Comparison of ENCODE assay signal across 11 cellular contexts in the genomic region with DNA sequence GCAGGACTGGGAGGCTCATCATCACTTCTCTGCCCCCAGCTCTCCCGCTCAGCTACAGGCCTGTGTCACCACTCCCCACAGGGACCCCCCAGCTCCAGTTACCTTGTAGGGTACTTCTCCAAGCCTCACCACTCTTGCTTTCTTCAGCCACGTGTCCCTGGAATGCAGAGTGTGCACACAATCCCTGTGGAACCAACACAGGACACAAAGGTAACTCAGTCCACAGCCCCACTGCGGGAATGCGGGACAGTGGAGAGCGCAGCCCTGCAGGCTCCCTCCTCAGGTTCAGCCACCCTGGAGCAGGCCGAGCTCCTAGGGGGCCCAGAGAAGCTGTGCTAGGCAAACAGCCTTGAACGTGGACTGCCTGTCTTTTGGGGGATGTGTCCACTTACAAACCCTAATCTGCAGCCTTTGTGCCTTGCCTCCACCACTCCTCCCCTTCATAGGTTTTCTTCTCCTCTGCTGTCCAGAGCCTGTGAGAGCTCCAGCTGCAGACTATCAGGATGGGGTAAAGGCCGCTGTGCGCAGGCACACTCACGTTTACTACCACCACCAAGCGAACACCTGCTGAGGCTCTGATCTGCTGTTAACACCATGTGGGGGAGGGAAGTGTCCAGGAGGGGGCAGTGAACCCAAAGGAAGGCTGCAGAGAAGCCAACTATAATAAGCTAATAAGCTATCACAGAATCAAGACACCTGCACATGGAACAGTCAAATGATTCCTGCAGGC. TPM values are rescaled to one million over a fixed set of nuclear protein-coding genes. Genes with fewer than 3 reads are reported as not detected.
A peak's percentile ranks its signal among the peaks of the same experiment; 100 is the strongest.
DNase-seq lines count a peak whose midpoint lies in the region; ATAC-seq, FAIRE-seq and TF ChIP-seq lines count a peak whose summit lies in the region.
"Had no signal": no experiment of that assay in that cellular context is flagged by ENCODE, and none has a peak within 500 bp of the region (broad histone marks: within the 10 kb centered on the region; RNA-seq: fewer than 3 reads in every experiment).

No MANE protein-coding gene starts in this region.

- peak; percentile 21 for TF ChIP-seq CTCF in HL-60 (IDR thresholded peaks at IDR 0.05; ENCODE audit: insufficient read depth, low read length)
- TF ChIP-seq CTCF in astrocyte (IDR thresholded peaks at IDR 0.05; ENCODE audit: insufficient read depth, low read depth, low read length) = peak; percentile 18

- no peak for FAIRE-seq in astrocyte (lab: Jason Lieb, UNC)

- peaks cover 42% of the 10 kb centered on the region for H3K36me3 Mint-ChIP-seq in astrocyte (ENCODE audit: low read depth, unreplicated experiment)
- peaks cover 15 to 50% (median 17%) of the 10 kb centered on the region in 5 donors for H3K36me3 Mint-ChIP-seq in naive thymus-derived CD4-positive, alpha-beta T cell

- H3K4me3 ChIP-seq in HL-60 (replicated peaks; ENCODE audit: insufficient read depth, low read length) (no peak overlapping the region), astrocyte (ENCODE audit: insufficient read depth, low read depth, low read length) (no peak overlapping the region)
- H3K4me3 ChIP-seq in naive thymus-derived CD4-positive, alpha-beta T cell (ENCODE audit: low read length) = no peak overlapping the region
- H3K4me3 ChIP-seq: suprapubic skin had no signal

- H3K9me3 Mint-ChIP-seq in astrocyte (ENCODE audit: unreplicated experiment) = no peaks in the 10 kb centered on the region
- peaks cover 0 to 3% (median 0%) of the 10 kb centered on the region in 11 donors for H3K9me3 Mint-ChIP-seq in naive thymus-derived CD4-positive, alpha-beta T cell

- peaks cover 29% of the 10 kb centered on the region for H3K36me3 ChIP-seq in astrocyte (ENCODE audit: insufficient read depth, low read length)
- peaks cover 6 to 80% (median 22%) of the 10 kb centered on the region in 3 experiments for H3K36me3 ChIP-seq in naive thymus-derived CD4-positive, alpha-beta T cell (ENCODE audit: control insufficient read depth in 2 of 3, insufficient read depth in 3 of 3, low read length in 3 of 3)

- H3K9ac ChIP-seq in astrocyte (ENCODE audit: low read length) = no peak overlapping the region

- no peak overlapping the region for H3K27ac Mint-ChIP-seq in astrocyte (ENCODE audit: unreplicated experiment)
- peak overlapping the region in 6 of 9 donors; percentile 25 to 78 (median 62) for H3K27ac Mint-ChIP-seq in naive thymus-derived CD4-positive, alpha-beta T cell

- peak; percentile 4 for DNase-seq in DMS53 (lab: John Stamatoyannopoulos, UW)
- DNase-seq in DMS53 treated with DMSO at 0.1 percent for 48 hours (lab: John Stamatoyannopoulos, UW; ENCODE audit: unreplicated experiment) = no peak
- DNase-seq in HL-60 (ENCODE audit: low read depth in 1 of 2, low spot score in 1 of 2) = peak in 1 of 2 experiments; percentile 16
- DNase-seq in astrocyte (ENCODE audit: low read depth) = no peak
- no peak for DNase-seq in naive thymus-derived CD4-positive, alpha-beta T cell
- DNase-seq in NOMO-1 treated with DMSO at 0.1 percent for 48 hours (lab: John Stamatoyannopoulos, UW; ENCODE audit: unreplicated experiment) = no peak
- DNase-seq in NCI-H1930 (lab: John Stamatoyannopoulos, UW) = no peak
- DNase-seq: left ventricle myocardium superior; stimulated activated CD4-positive, alpha-beta T cell treated with anti-CD3 and anti-CD28 coated beads, Interleukin-12 subunit alpha, Interleukin-12 subunit beta, amount 100 ng/mL, for 4 hours had no signal

- no peaks in the 10 kb centered on the region for H3K27me3 ChIP-seq in HL-60 (ENCODE audit: insufficient read depth, poor library complexity, severe bottlenecking)
- H3K27me3 ChIP-seq in astrocyte (ENCODE audit: insufficient read depth, low read length) = no peaks in the 10 kb centered on the region
- no peaks in the 10 kb centered on the region for H3K27me3 ChIP-seq in naive thymus-derived CD4-positive, alpha-beta T cell (ENCODE audit: control insufficient read depth in 2 of 2, insufficient read depth in 2 of 2, low read length in 2 of 2)
- H3K27me3 ChIP-seq: suprapubic skin had no signal

- no peak overlapping the region for H3K4me2 ChIP-seq in astrocyte (ENCODE audit: low read length)

- POLR2A ChIA-PET in naive thymus-derived CD4-positive, alpha-beta T cell (lab: Charles Lee) = interaction anchor here (1.0 to 1.2 kb wide), 2 partner anchors 16 to 23 kb away, joined by 3 read pairs; no protein-coding TSS in a partner anchor

- no peaks in the 10 kb centered on the region for H3K27me3 Mint-ChIP-seq in astrocyte (ENCODE audit: low read depth, unreplicated experiment)
- no peaks in the 10 kb centered on the region for H3K27me3 Mint-ChIP-seq in naive thymus-derived CD4-positive, alpha-beta T cell

- peaks cover 2% of the 10 kb centered on the region for H3K79me2 ChIP-seq in astrocyte (ENCODE audit: insufficient read depth, low read length)

- H3K4me1 ChIP-seq in astrocyte (ENCODE audit: insufficient read depth, low read length) = no peaks in the 10 kb centered on the region
- no peaks in the 10 kb centered on the region for H3K4me1 ChIP-seq in naive thymus-derived CD4-positive, alpha-beta T cell (ENCODE audit: control insufficient read depth in 2 of 2, insufficient read depth in 2 of 2, low read length in 2 of 2)
- H3K4me1 ChIP-seq: suprapubic skin had no signal

- peaks cover 36% of the 10 kb centered on the region for H4K20me1 ChIP-seq in astrocyte (ENCODE audit: insufficient read depth, low read length)

- H3K4me1 Mint-ChIP-seq in astrocyte (ENCODE audit: low read depth, unreplicated experiment) = peaks cover 2% of the 10 kb centered on the region
- H3K4me1 Mint-ChIP-seq in naive thymus-derived CD4-positive, alpha-beta T cell = peaks cover 6 to 27% (median 22%) of the 10 kb centered on the region in 7 donors

- no peak overlapping the region for H2AFZ ChIP-seq in astrocyte (ENCODE audit: low read depth, low read length)

- ATAC-seq in naive thymus-derived CD4-positive, alpha-beta T cell = peak; percentile 47
- no peak for ATAC-seq in HG03135 (IDR thresholded peaks at IDR 0.05; ENCODE audit: unreplicated experiment)
- ATAC-seq: left ventricle myocardium superior had no signal

- no peaks in the 10 kb centered on the region for H3K9me3 ChIP-seq in astrocyte (ENCODE audit: insufficient read depth, low read depth, low read length)
- H3K9me3 ChIP-seq in naive thymus-derived CD4-positive, alpha-beta T cell (ENCODE audit: control insufficient read depth in 2 of 3, low read length in 3 of 3) = no peaks in the 10 kb centered on the region
- H3K9me3 ChIP-seq: suprapubic skin had no signal

- intact Hi-C loops in naive thymus-derived CD4-positive, alpha-beta T cell (cut with micrococcal nuclease) = loop anchor here in 1 of 2 donors (2.0 kb wide), 1 partner anchor 22 kb away; no protein-coding TSS in a partner anchor

- no peak overlapping the region for H3K4me3 Mint-ChIP-seq in astrocyte (ENCODE audit: unreplicated experiment)
- H3K4me3 Mint-ChIP-seq in naive thymus-derived CD4-positive, alpha-beta T cell = no peak overlapping the region

- H3K27ac ChIP-seq in HL-60 (replicated peaks) (no peak overlapping the region), astrocyte (ENCODE audit: low read depth, low read length) (no peak overlapping the region)
- H3K27ac ChIP-seq in naive thymus-derived CD4-positive, alpha-beta T cell (ENCODE audit: low read depth, low read length) = no peak overlapping the region
- H3K27ac ChIP-seq: suprapubic skin had no signal

- CTCF ChIA-PET in naive thymus-derived CD4-positive, alpha-beta T cell (lab: Charles Lee) = interaction anchor here (0.6 to 0.7 kb wide), 2 partner anchors 10 to 1802 kb away, joined by 3 read pairs; no protein-coding TSS in a partner anchor

RNA-seq across cellular contexts. Expression of gene XPC, which starts 26.0 kb away (rescaled TPM):
- total RNA-seq in astrocyte = 28.2 and 33.6 TPM in 2 replicates
- total RNA-seq in naive thymus-derived CD4-positive, alpha-beta T cell = 10 to 100 TPM; 56.3 to 94.8 (median 78.1) TPM
- 10 to 100 TPM; 50.0 to 54.2 TPM for polyA plus RNA-seq in naive thymus-derived CD4-positive, alpha-beta T cell

RNA-seq across cellular contexts. Expression of gene LSM3, which starts 26.2 kb away (rescaled TPM):
- total RNA-seq in astrocyte = 8.4 and 9.5 TPM in 2 replicates
- 10 to 100 TPM in 1 of 5 experiments, 1 to 10 TPM in 4; 6.0 to 14.1 (median 8.0) TPM for total RNA-seq in naive thymus-derived CD4-positive, alpha-beta T cell
- 10 to 100 TPM; 10.5 to 26.2 TPM for polyA plus RNA-seq in naive thymus-derived CD4-positive, alpha-beta T cell

RNA-seq across cellular contexts. Expression of gene TMEM43, which starts 27.5 kb away (rescaled TPM):
- total RNA-seq in astrocyte = 76.7 and 79.2 TPM in 2 replicates
- total RNA-seq in naive thymus-derived CD4-positive, alpha-beta T cell = 10 to 100 TPM; 30.1 to 54.8 (median 46.5) TPM
- polyA plus RNA-seq in naive thymus-derived CD4-positive, alpha-beta T cell = 10 to 100 TPM; 55.6 to 55.8 TPM

RNA-seq across cellular contexts. Expression of gene CHCHD4, which starts 27.7 kb away (rescaled TPM):
- total RNA-seq in astrocyte = 10.3 TPM in 2 replicates
- total RNA-seq in naive thymus-derived CD4-positive, alpha-beta T cell = 10 to 100 TPM in 1 of 5 experiments, 1 to 10 TPM in 4; 3.3 to 14.1 (median 8.4) TPM
- 10 to 100 TPM in 1 of 2 donors, 1 to 10 TPM in 1; 9.8 to 12.6 TPM for polyA plus RNA-seq in naive thymus-derived CD4-positive, alpha-beta T cell
